ENCODE assay signal across 25 cellular contexts in genomic region chr10:5694573-5694972, GRCh38.
"Had no signal": no experiment of that assay in that cellular context is flagged by ENCODE, and none has a peak within 500 bp of the region (broad histone marks: within the 10 kb centered on the region; RNA-seq: fewer than 3 reads in every experiment).

No MANE protein-coding gene starts in this region.

- H3K36me3 ChIP-seq: breast epithelium, colonic mucosa, esophagus muscularis mucosa, left ventricle myocardium inferior, sigmoid colon, uterus had no signal

- H3K4me3 Mint-ChIP-seq: activated T-cell treated with anti-CD3 and anti-CD28 coated beads, Interleukin-2, amount 50 U/mL, for 24 hours; central memory CD8-positive, alpha-beta T cell; WTC11 had no signal

- H3K27me3 Mint-ChIP-seq: activated naive CD8-positive, alpha-beta T cell treated with anti-CD3 and anti-CD28 coated beads for 36 hours; activated T-cell treated with anti-CD3 and anti-CD28 coated beads, Interleukin-2, amount 50 U/mL, for 24 hours; activated T-helper 17 cell treated with anti-CD3 and anti-CD28 coated beads, Interleukin-2, amount 50 U/mL, for 72 hours; central memory CD8-positive, alpha-beta T cell; naive thymus-derived CD8-positive, alpha-beta T cell; stimulated activated naive B cell treated with anti-CD40 and anti-IgM and Interleukin-4, amounts not matched to agents 10 μg/mL and 1 μg/mL and 100 μg/mL, for 72 hours had no signal

- H3K9me3 Mint-ChIP-seq: activated naive CD8-positive, alpha-beta T cell treated with anti-CD3 and anti-CD28 coated beads for 36 hours; activated T-cell treated with anti-CD3 and anti-CD28 coated beads, Interleukin-2, amount 50 U/mL, for 24 hours; activated T-helper 17 cell treated with anti-CD3 and anti-CD28 coated beads, Interleukin-2, amount 50 U/mL, for 72 hours; central memory CD8-positive, alpha-beta T cell; naive thymus-derived CD8-positive, alpha-beta T cell; stimulated activated naive B cell treated with anti-CD40 and anti-IgM and Interleukin-4, amounts not matched to agents 10 μg/mL and 1 μg/mL and 100 μg/mL, for 72 hours; WTC11 had no signal

- H3K9me3 ChIP-seq: breast epithelium, colonic mucosa, esophagus muscularis mucosa, left ventricle myocardium inferior, sigmoid colon, testis, uterus had no signal

- FAIRE-seq: frontal cortex had no signal

- H3K4me3 ChIP-seq: breast epithelium, colonic mucosa, dorsolateral prefrontal cortex, esophagus muscularis mucosa, left ventricle myocardium inferior, sigmoid colon, smooth muscle cell, testis, uterus had no signal

- H3K27me3 ChIP-seq: breast epithelium, colonic mucosa, dorsolateral prefrontal cortex, esophagus muscularis mucosa, sigmoid colon, testis, uterus had no signal

- H3K36me3 Mint-ChIP-seq: WTC11 had no signal

- H3K27ac Mint-ChIP-seq: activated naive CD8-positive, alpha-beta T cell treated with anti-CD3 and anti-CD28 coated beads for 36 hours; stimulated activated naive B cell treated with anti-CD40 and anti-IgM and Interleukin-4, amounts not matched to agents 10 μg/mL and 1 μg/mL and 100 μg/mL, for 72 hours; WTC11 had no signal

- DNase-seq: activated CD4-positive, alpha-beta T cell treated with anti-CD3 and anti-CD28 coated beads, Interleukin-2, amount 50 U/mL, for 4 hours; activated CD8-positive, alpha-beta memory T cell treated with anti-CD3 and anti-CD28 coated beads for 24 hours; activated CD8-positive, alpha-beta memory T cell treated with anti-CD3 and anti-CD28 coated beads, Interleukin-2, amount 50 U/mL, for 4 hours; activated naive CD4-positive, alpha-beta T cell; activated naive CD8-positive, alpha-beta T cell treated with anti-CD3 and anti-CD28 coated beads for 36 hours; activated T-cell treated with anti-CD3 and anti-CD28 coated beads, Interleukin-2, amount 50 U/mL, for 24 hours; colonic mucosa; dorsolateral prefrontal cortex; head of caudate nucleus; hypothalamus; left ventricle myocardium inferior; naive thymus-derived CD8-positive, alpha-beta T cell; sigmoid colon; stimulated activated CD4-positive, alpha-beta T cell treated with anti-CD3 and anti-CD28 coated beads, Interleukin-15, amount 100 ng/mL, for 24 hours; stimulated activated naive B cell treated with anti-CD40 and anti-IgM and Interleukin-4, amounts not matched to agents 10 μg/mL and 1 μg/mL and 100 μg/mL, for 72 hours; testis; trophoblast cell; uterus had no signal

- H3K27ac ChIP-seq: breast epithelium, colonic mucosa, esophagus muscularis mucosa, left ventricle myocardium inferior, sigmoid colon, testis, uterus had no signal
